Comparison of ENCODE assay signal across 25 cellular contexts in genomic region chr1:179823693-179824092, GRCh38.
"Had no signal": no experiment of that assay in that cellular context is flagged by ENCODE, and none has a peak within 500 bp of the region (broad histone marks: within the 10 kb centered on the region; RNA-seq: fewer than 3 reads in every experiment).

No MANE protein-coding gene starts in this region.

- H3K27me3 ChIP-seq: adrenal gland, cardiac muscle cell had no signal

- H3K4me1 Mint-ChIP-seq: activated CD4-positive, alpha-beta T cell treated with anti-CD3 and anti-CD28 coated beads, Interleukin-2, amount 10 ng/mL, durations not matched to agents 24 days and 14 days; activated naive CD8-positive, alpha-beta T cell treated with anti-CD3 and anti-CD28 coated beads for 36 hours had no signal

- H3K36me3 Mint-ChIP-seq: activated CD4-positive, alpha-beta memory T cell treated with anti-CD3 and anti-CD28 coated beads for 36 hours; activated naive CD8-positive, alpha-beta T cell treated with anti-CD3 and anti-CD28 coated beads for 36 hours; brain had no signal

- H3K27ac Mint-ChIP-seq: activated CD4-positive, alpha-beta memory T cell treated with anti-CD3 and anti-CD28 coated beads for 36 hours; activated CD4-positive, alpha-beta T cell treated with anti-CD3 and anti-CD28 coated beads, Interleukin-2, amount 10 ng/mL, durations not matched to agents 24 days and 14 days; activated naive CD4-positive, alpha-beta T cell treated with anti-CD3 and anti-CD28 coated beads for 36 hours; activated naive CD8-positive, alpha-beta T cell treated with anti-CD3 and anti-CD28 coated beads for 36 hours; activated T-cell treated with anti-CD3 and anti-CD28 coated beads, Interleukin-2, amount 50 U/mL, for 72 hours; brain had no signal

- H3K9me3 Mint-ChIP-seq: activated CD4-positive, alpha-beta memory T cell treated with anti-CD3 and anti-CD28 coated beads for 36 hours; activated CD4-positive, alpha-beta T cell treated with anti-CD3 and anti-CD28 coated beads, Interleukin-2, amount 10 ng/mL, durations not matched to agents 24 days and 14 days; activated naive CD4-positive, alpha-beta T cell treated with anti-CD3 and anti-CD28 coated beads for 36 hours; activated naive CD8-positive, alpha-beta T cell treated with anti-CD3 and anti-CD28 coated beads for 36 hours; activated T-cell treated with anti-CD3 and anti-CD28 coated beads, Interleukin-2, amount 50 U/mL, for 72 hours; brain had no signal

- H3K4me3 Mint-ChIP-seq: activated CD4-positive, alpha-beta memory T cell treated with anti-CD3 and anti-CD28 coated beads for 36 hours; activated CD4-positive, alpha-beta T cell treated with anti-CD3 and anti-CD28 coated beads, Interleukin-2, amount 10 ng/mL, durations not matched to agents 24 days and 14 days; activated naive CD4-positive, alpha-beta T cell treated with anti-CD3 and anti-CD28 coated beads for 36 hours; activated naive CD8-positive, alpha-beta T cell treated with anti-CD3 and anti-CD28 coated beads for 36 hours; activated T-cell treated with anti-CD3 and anti-CD28 coated beads, Interleukin-2, amount 50 U/mL, for 72 hours; brain had no signal

- H3K36me3 ChIP-seq: adrenal gland, cardiac muscle cell, thoracic aorta had no signal

- H3K4me3 ChIP-seq: adrenal gland, cardiac muscle cell, thoracic aorta had no signal

- H3K27me3 Mint-ChIP-seq: activated CD4-positive, alpha-beta memory T cell treated with anti-CD3 and anti-CD28 coated beads for 36 hours; activated naive CD8-positive, alpha-beta T cell treated with anti-CD3 and anti-CD28 coated beads for 36 hours had no signal

- ATAC-seq: activated CD4-positive, CD25-positive, alpha-beta regulatory T cell treated with anti-CD3 and anti-CD28 coated beads, Interleukin-2, amount 50 U/mL, for 24 hours; activated T-cell treated with anti-CD3 and anti-CD28 coated beads, Interleukin-2, amount 50 U/mL, for 72 hours; esophagus mucosa; left colon; right cardiac atrium; stimulated activated naive CD8-positive, alpha-beta T cell treated with anti-CD3 and anti-CD28 coated beads, Interleukin-15, Interleukin-2, amounts not matched to agents 100 U/mL and 50 U/mL, for 24 hours had no signal

- DNase-seq: activated CD4-positive, alpha-beta memory T cell treated with anti-CD3 and anti-CD28 coated beads for 36 hours; activated CD4-positive, alpha-beta T cell treated with anti-CD3 and anti-CD28 coated beads, Interleukin-2, amount 10 ng/mL, durations not matched to agents 24 days and 14 days; activated naive CD4-positive, alpha-beta T cell treated with anti-CD3 and anti-CD28 coated beads for 36 hours; activated naive CD8-positive, alpha-beta T cell treated with anti-CD3 and anti-CD28 coated beads for 36 hours; activated T-cell treated with anti-CD3 and anti-CD28 coated beads for 4 hours; activated T-cell treated with anti-CD3 and anti-CD28 coated beads, Interleukin-2, amount 50 U/mL, for 72 hours; cerebellar nuclear complex; cortex of kidney; foreskin fibroblast; hippocampal formation; left colon; mesenchymal stem cell; nucleus accumbens; right cardiac atrium; stimulated activated CD4-positive, alpha-beta T cell treated with anti-CD3 and anti-CD28 coated beads, Interleukin-12 subunit alpha, Interleukin-12 subunit beta, amount 100 ng/mL, for 4 hours; stimulated activated CD4-positive, alpha-beta T cell treated with anti-CD3 and anti-CD28 coated beads, Interleukin-4, amount 100 ng/mL, for 1 hour; stimulated activated naive CD8-positive, alpha-beta T cell treated with anti-CD3 and anti-CD28 coated beads, Interleukin-15, Interleukin-2, amounts not matched to agents 100 U/mL and 50 U/mL, for 24 hours; trophoblast cell had no signal

- H3K27ac ChIP-seq: adrenal gland, cardiac muscle cell, thoracic aorta, VCaP had no signal

- H3K9me3 ChIP-seq: adrenal gland, thoracic aorta had no signal
